ENCODE assay signal across 8 cellular contexts in genomic region chr17:31900877-31901276, GRCh38. TPM values are rescaled to one million over a fixed set of nuclear protein-coding genes. Genes with fewer than 3 reads are reported as not detected.
DNase-seq lines count a peak whose midpoint lies in the region; ATAC-seq, FAIRE-seq and TF ChIP-seq lines count a peak whose summit lies in the region.

No MANE protein-coding gene starts in this region.

- DNase-seq in Caco-2 (peak in 1 of 2 experiments; percentile 13), endodermal cell (no peak), neuronal stem cell (ENCODE audit: low spot score) (no peak), HTR-8/SVneo (ENCODE audit: insufficient read length, low spot score) (no peak), GM10248 (ENCODE audit: extremely low spot score) (no peak)

- POLR2A ChIA-PET in Caco-2 (lab: Charles Lee) (interaction anchor here (0.6 to 1.3 kb wide), 4 partner anchors 12 to 251 kb away, joined by 3 to 8 read pairs (median 5); partner anchors contain the start of gene COPRS), GM10248 (lab: Yijun Ruan, JAX) (interaction anchor here (1.0 kb wide), 1 partner anchor 10 kb away, joined by 5 read pairs; no protein-coding TSS in a partner anchor)

- no peak overlapping the region for H3K4me3 Mint-ChIP-seq in Caco-2 (ENCODE audit: unreplicated experiment)
- no peak overlapping the region for H3K4me3 Mint-ChIP-seq in endodermal cell

- FAIRE-seq in HTR-8/SVneo (lab: Jason Lieb, UNC): no peak

- H3K27ac Mint-ChIP-seq in Caco-2 (ENCODE audit: unreplicated experiment): no peak overlapping the region
- H3K27ac Mint-ChIP-seq in endodermal cell: no peak overlapping the region

- H2BK12ac ChIP-seq in neuronal stem cell (ENCODE audit: low read length): no peak overlapping the region

- H3K4me1 Mint-ChIP-seq in Caco-2 (ENCODE audit: low read depth, unreplicated experiment): no peaks in the 10 kb centered on the region
- H3K4me1 Mint-ChIP-seq in endodermal cell: peaks cover 2% of the 10 kb centered on the region

- peaks cover 3% of the 10 kb centered on the region for H3K79me1 ChIP-seq in neuronal stem cell (ENCODE audit: low read depth, low read length)

- peaks cover 40% of the 10 kb centered on the region for H3K79me2 ChIP-seq in Loucy (ENCODE audit: insufficient read depth, low read length)

- no peaks in the 10 kb centered on the region for H3K27me3 Mint-ChIP-seq in Caco-2 (ENCODE audit: insufficient read depth, unreplicated experiment)
- H3K27me3 Mint-ChIP-seq in endodermal cell (ENCODE audit: insufficient read depth): no peaks in the 10 kb centered on the region

- 13 to 16% methylated on average over 5 of the region's 5 CpGs for WGBS in endodermal cell (ENCODE audit: insufficient coverage in 1 of 2, insufficient read length in 1 of 2), 2 experiments
- WGBS in neuronal stem cell (ENCODE audit: extremely low coverage in 2 of 2, insufficient read length in 2 of 2, insufficient replicate concordance in 1 of 2), 2 donors: no CpG with 5 or more reads among the region's 5 CpGs

- no peak overlapping the region for H2BK120ac ChIP-seq in neuronal stem cell (ENCODE audit: low read depth, low read length)

- H3K9me2 ChIP-seq in Loucy (replicated peaks; ENCODE audit: low read depth, low read length): no peaks in the 10 kb centered on the region

- no peak for ATAC-seq in HG03571 (IDR thresholded peaks at IDR 0.05; ENCODE audit: unreplicated experiment)
- ATAC-seq in HG02588 (IDR thresholded peaks at IDR 0.05; ENCODE audit: unreplicated experiment): no peak

- H3K27ac ChIP-seq in endodermal cell (ENCODE audit: low read depth, low read length) (no peak overlapping the region), neuronal stem cell (replicated peaks; ENCODE audit: low read length) (no peak overlapping the region)

- TF ChIP-seq CTCF in Caco-2 (IDR thresholded peaks at IDR 0.05; ENCODE audit: insufficient read depth in 1 of 2, low read depth in 1 of 2, low read length in 1 of 2, severe bottlenecking in 1 of 2, unreplicated experiment in 1 of 2) (no peak), Loucy (conservative IDR thresholded peaks at IDR 0.05; ENCODE audit: low read length) (no peak), endodermal cell (conservative IDR thresholded peaks at IDR 0.05) (no peak), GM10248 (IDR thresholded peaks at IDR 0.05; ENCODE audit: control extremely low read depth, extremely low read depth, low read depth, missing control alignments) (no peak)

- H4K91ac ChIP-seq in neuronal stem cell (ENCODE audit: low read depth, low read length, poor library complexity): no peak overlapping the region

- H4K20me1 ChIP-seq in Loucy (ENCODE audit: insufficient read depth, low read length, poor library complexity, severe bottlenecking): peaks cover 16% of the 10 kb centered on the region

- no peaks in the 10 kb centered on the region for H3F3A ChIP-seq in Loucy (ENCODE audit: low read depth)

- H3K4ac ChIP-seq in neuronal stem cell (ENCODE audit: low read length): no peak overlapping the region

- no peak overlapping the region for H2AK5ac ChIP-seq in neuronal stem cell (ENCODE audit: low read depth, low read length)

- no peak overlapping the region for H4K8ac ChIP-seq in neuronal stem cell (ENCODE audit: low read depth, low read length)

- H3K9ac ChIP-seq in Loucy (ENCODE audit: low read depth, low read length, poor library complexity, severe bottlenecking) (peak overlapping the region; percentile 83), endodermal cell (ENCODE audit: extremely low read depth, low read length, poor library complexity, severe bottlenecking) (peak overlapping the region; percentile 71), neuronal stem cell (ENCODE audit: low read depth, low read length, poor library complexity) (no peak overlapping the region)

- no peak overlapping the region for H3K23ac ChIP-seq in neuronal stem cell (ENCODE audit: low read depth, low read length, poor library complexity)

- H3K27me3 ChIP-seq in Caco-2 (replicated peaks; ENCODE audit: control insufficient read depth, insufficient read depth, low read length) (no peaks in the 10 kb centered on the region), Loucy (ENCODE audit: insufficient read depth, low read length, poor library complexity, severe bottlenecking) (no peaks in the 10 kb centered on the region), endodermal cell (ENCODE audit: control insufficient read depth, insufficient read depth, low read length, poor library complexity, severe bottlenecking) (no peaks in the 10 kb centered on the region), neuronal stem cell (ENCODE audit: control insufficient read depth in 3 of 3, insufficient read depth in 3 of 3, low read depth in 1 of 3, low read length in 3 of 3) (no peaks in the 10 kb centered on the region)

- peak overlapping the region; percentile 62 for H3K4me3 ChIP-seq in Caco-2 (ENCODE audit: low read depth, low read length)
- peak overlapping the region; percentile 99 for H3K4me3 ChIP-seq in Loucy (ENCODE audit: low read length, poor library complexity, severe bottlenecking)
- H3K4me3 ChIP-seq in endodermal cell (ENCODE audit: low read length): peak overlapping the region; percentile 99
- peak overlapping the region; percentile 55 to 89 for H3K4me3 ChIP-seq in neuronal stem cell (ENCODE audit: low read length in 2 of 2)

- intact Hi-C loops in Caco-2 (cut with micrococcal nuclease; ENCODE audit: unreplicated experiment): loop anchor here (1.0 kb wide), 1 partner anchor 42 kb away; the partner anchor contains the start of gene COPRS

- BruUV-seq in Caco-2 (replicated peaks; lab: Mats Ljungman, UMichigan): TSS peak; percentile 81

- H3K4me1 ChIP-seq in Caco-2: 0 out of 2 replicates have a peak, but pooled peaks cover 4% of the 10 kb centered on the region
- peaks cover 7% of the 10 kb centered on the region for H3K4me1 ChIP-seq in Loucy (ENCODE audit: insufficient read depth, low read length, poor library complexity, severe bottlenecking)
- no peaks in the 10 kb centered on the region for H3K4me1 ChIP-seq in endodermal cell (ENCODE audit: control insufficient read depth, insufficient read depth, low read length)
- H3K4me1 ChIP-seq in neuronal stem cell (ENCODE audit: control insufficient read depth in 2 of 2, insufficient read depth in 1 of 2, low read depth in 1 of 2, low read length in 2 of 2): peaks cover 1 to 3% of the 10 kb centered on the region in 2 donors

- H3K36me3 ChIP-seq in Caco-2 (ENCODE audit: control insufficient read depth, insufficient read depth, low read length) (no peaks in the 10 kb centered on the region), Loucy (ENCODE audit: insufficient read depth, low read length) (peaks cover 9% of the 10 kb centered on the region; the same call in 1 of the 2 replicates), endodermal cell (ENCODE audit: control insufficient read depth, insufficient read depth, low read length) (peaks cover 33% of the 10 kb centered on the region), neuronal stem cell (replicated peaks in 1 of 2; ENCODE audit: control insufficient read depth in 2 of 2, insufficient read depth in 2 of 2, low read length in 2 of 2) (peaks cover 10 to 39% of the 10 kb centered on the region in 2 donors)

- H3K14ac ChIP-seq in neuronal stem cell (ENCODE audit: low read length): no peak overlapping the region

- no peaks in the 10 kb centered on the region for H3K9me3 ChIP-seq in Caco-2
- no peaks in the 10 kb centered on the region for H3K9me3 ChIP-seq in Loucy (ENCODE audit: insufficient read depth, low read depth, low read length)
- no peaks in the 10 kb centered on the region for H3K9me3 ChIP-seq in endodermal cell (ENCODE audit: control insufficient read depth, low read length)
- no peaks in the 10 kb centered on the region for H3K9me3 ChIP-seq in neuronal stem cell (replicated peaks in 1 of 2; ENCODE audit: control insufficient read depth in 2 of 2, insufficient read depth in 1 of 2, low read depth in 1 of 2, low read length in 2 of 2)

- H3K9me3 Mint-ChIP-seq in Caco-2 (ENCODE audit: unreplicated experiment): no peaks in the 10 kb centered on the region
- no peaks in the 10 kb centered on the region for H3K9me3 Mint-ChIP-seq in endodermal cell

- no peak overlapping the region for H3K18ac ChIP-seq in neuronal stem cell (ENCODE audit: low read length)

- CTCF ChIA-PET in Caco-2 (lab: Charles Lee): interaction anchor here (0.5 to 1.4 kb wide), 6 partner anchors 11 to 351 kb away, joined by 3 to 12 read pairs (median 4); partner anchors contain the start of gene COPRS
- CTCF ChIA-PET in GM10248 (lab: Yijun Ruan, JAX): interaction anchor here (0.6 to 2.2 kb wide), 21 partner anchors 8 to 462 kb away, joined by 3 to 15 read pairs (median 5); partner anchors contain the start of gene COPRS

- H2BK5ac ChIP-seq in neuronal stem cell (ENCODE audit: low read length): no peak overlapping the region

- H3K4me2 ChIP-seq in Loucy (ENCODE audit: low read depth, low read length, poor library complexity, severe bottlenecking) (peak overlapping the region; percentile 95), neuronal stem cell (ENCODE audit: insufficient read depth, low read length, poor library complexity, severe bottlenecking) (peak overlapping the region; percentile 65)

- H2BK15ac ChIP-seq in neuronal stem cell (ENCODE audit: low read length): no peak overlapping the region

- peak overlapping the region; percentile 84; the same call in 1 of the 2 replicates for H2AFZ ChIP-seq in Loucy (ENCODE audit: low read length)
- H2AFZ ChIP-seq in neuronal stem cell (ENCODE audit: low read length): peak overlapping the region; percentile 74

- H3K36me3 Mint-ChIP-seq in Caco-2 (ENCODE audit: insufficient read depth, unreplicated experiment) (peaks cover 34% of the 10 kb centered on the region), endodermal cell (ENCODE audit: low read depth) (peaks cover 24% of the 10 kb centered on the region)

RNA-seq across cellular contexts. Expression of gene UTP6, which starts 0.6 kb away (rescaled TPM):
- total RNA-seq in Caco-2 (2022) (125 and 126 TPM in 2 replicates), endodermal cell (100 to 1,000 TPM in 1 of 2 donors, 10 to 100 TPM in 1; 85.3 to 100 TPM)
- 59.5 TPM for polyA plus RNA-seq in endodermal cell (2013, experiment 1 of 2)
- polyA plus RNA-seq in endodermal cell (2013, experiment 2 of 2): 54.1 TPM
- polyA plus RNA-seq in neuronal stem cell (2013, experiment 1 of 2): 39.0 TPM
- 41.7 TPM for polyA plus RNA-seq in neuronal stem cell (2013, experiment 2 of 2)

RNA-seq across cellular contexts. Expression of gene SUZ12, which starts 35.9 kb away (rescaled TPM):
- 55.1 and 55.6 TPM in 2 replicates for total RNA-seq in Caco-2 (2022)
- 10 to 100 TPM; 32.6 to 41.7 TPM for total RNA-seq in endodermal cell
- polyA plus RNA-seq in endodermal cell (2013, experiment 1 of 2): 35.2 TPM
- 38.0 TPM for polyA plus RNA-seq in endodermal cell (2013, experiment 2 of 2)
- 34.9 TPM for polyA plus RNA-seq in neuronal stem cell (2013, experiment 1 of 2)
- polyA plus RNA-seq in neuronal stem cell (2013, experiment 2 of 2): 36.4 TPM

RNA-seq across cellular contexts. Expression of gene COPRS, which starts 41.8 kb away (rescaled TPM):
- total RNA-seq in Caco-2 (2022) (56.7 and 62.2 TPM in 2 replicates), endodermal cell (10 to 100 TPM; 44.3 to 51.7 TPM)
- polyA plus RNA-seq in endodermal cell (2013, experiment 1 of 2): 40.1 TPM
- 41.1 TPM for polyA plus RNA-seq in endodermal cell (2013, experiment 2 of 2)
- polyA plus RNA-seq in neuronal stem cell (2013, experiment 1 of 2): 45.8 TPM
- polyA plus RNA-seq in neuronal stem cell (2013, experiment 2 of 2): 46.2 TPM
